1 cellular context compared by ENCODE assay signal in the genomic region with DNA sequence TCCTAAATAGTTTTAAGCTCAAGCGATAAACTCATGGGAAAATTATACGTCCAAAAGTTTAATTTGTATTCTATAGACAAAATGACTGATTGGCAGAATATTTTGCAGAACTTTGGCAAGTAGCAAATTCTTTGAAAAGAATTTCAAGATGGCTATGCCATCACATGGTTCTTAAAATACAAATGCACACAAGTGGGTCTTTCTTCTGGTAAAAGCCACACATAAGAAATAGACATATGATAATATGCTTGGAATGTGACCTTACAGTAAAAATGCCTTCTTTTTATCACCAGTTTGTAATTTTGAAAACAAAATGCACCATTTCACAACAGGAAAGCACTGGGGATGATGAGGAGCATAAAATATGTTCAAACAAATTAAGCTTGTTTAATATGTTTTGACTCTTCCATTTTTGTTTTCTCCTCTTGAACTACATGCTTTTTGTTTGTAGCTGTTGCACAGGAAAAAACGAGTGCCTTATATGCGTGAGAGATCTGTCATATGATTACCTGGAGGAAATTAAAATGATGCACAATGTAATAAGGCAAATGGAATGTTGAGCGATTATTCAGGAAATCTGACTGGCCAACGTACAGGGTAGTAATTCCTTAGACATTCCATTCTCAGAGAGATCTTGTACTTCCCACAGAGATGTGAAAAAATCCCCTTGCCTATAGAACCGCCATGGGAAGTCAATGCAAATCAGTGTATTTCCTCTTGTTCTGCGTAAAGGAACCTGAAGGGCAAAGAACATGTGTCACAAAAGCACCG.
A peak's percentile ranks its signal among the peaks of the same experiment; 100 is the strongest.
TF ChIP-seq lines count a peak whose summit lies in the region.

No MANE protein-coding gene starts in this region.

TF ChIP-seq in endothelial cell of umbilical vein, 7 proteins besides CTCF, POLR2A, EP300 and RAD21:
- TF ChIP-seq GATA2 (IDR thresholded peaks at IDR 0.05; ENCODE audit: insufficient read depth, insufficient read length, low read depth, low read length) (peak; percentile 76), MYC (IDR thresholded peaks at IDR 0.05; ENCODE audit: low read depth, low read length) (no peak), EZH2 (IDR thresholded peaks at IDR 0.05; ENCODE audit: borderline replicate concordance, low read depth, low read length, severe bottlenecking) (no peak), JUN (IDR thresholded peaks at IDR 0.05; ENCODE audit: borderline replicate concordance, insufficient read depth, insufficient read length, low read depth) (peak; percentile 79), POLR2AphosphoS5 (IDR thresholded peaks at IDR 0.05; ENCODE audit: insufficient read depth, low read depth, low read length) (no peak), FOS (IDR thresholded peaks at IDR 0.05; ENCODE audit: borderline replicate concordance, insufficient read depth, low read length) (peak; percentile 44)
- TF ChIP-seq, protein P1, sequence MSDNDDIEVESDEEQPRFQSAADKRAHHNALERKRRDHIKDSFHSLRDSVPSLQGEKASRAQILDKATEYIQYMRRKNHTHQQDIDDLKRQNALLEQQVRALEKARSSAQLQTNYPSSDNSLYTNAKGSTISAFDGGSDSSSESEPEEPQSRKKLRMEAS (IDR thresholded peaks at IDR 0.05; ENCODE audit: insufficient read depth, insufficient read length) = no peak
